In the genomic region with DNA sequence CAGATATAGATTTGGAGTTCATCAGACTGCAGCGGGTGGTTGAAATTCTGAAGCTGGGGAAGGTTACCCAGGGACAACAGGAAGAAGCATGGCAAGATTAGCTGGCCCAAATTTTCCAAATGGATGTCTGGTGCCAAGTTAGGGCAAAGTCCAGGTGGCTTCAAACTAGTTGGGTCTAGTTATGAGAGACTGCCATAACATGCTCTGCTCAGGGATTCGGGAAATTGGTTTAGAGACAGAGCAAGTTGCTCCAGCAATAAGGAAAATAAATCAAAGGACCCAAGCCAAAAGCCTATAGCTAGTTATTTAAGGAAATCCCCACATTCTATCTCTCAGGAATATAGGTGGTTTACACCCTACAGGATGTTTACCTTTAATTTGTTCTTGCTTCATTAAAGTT, we compare ENCODE assay signal across 25 cellular contexts.
DNase-seq lines count a peak whose midpoint lies in the region; ATAC-seq, FAIRE-seq and TF ChIP-seq lines count a peak whose summit lies in the region.
"Had no signal": no experiment of that assay in that cellular context is flagged by ENCODE, and none has a peak within 500 bp of the region (broad histone marks: within the 10 kb centered on the region; RNA-seq: fewer than 3 reads in every experiment).

No MANE protein-coding gene starts in this region.

- dilution Hi-C loops in keratinocyte (cut with MboI; ENCODE audit: extremely low pct_ligation_motif_present, low sequenced_read_pairs), result no loop called here

- intact Hi-C loops in colonic mucosa (cut with DNase I), result no loop called here

- POLR2A ChIA-PET in RWPE1 (lab: Yijun Ruan, JAX; ENCODE audit: low non-redundant PET), result no interaction called here

- H3K79me2 ChIP-seq in keratinocyte (ENCODE audit: control insufficient read depth, insufficient read depth, low read length), result no peaks in the 10 kb centered on the region

- peak; percentile 67 for FAIRE-seq in keratinocyte (lab: Jason Lieb, UNC)
- FAIRE-seq: A204.1, D721Med, GM12891, GM19239 had no signal

- no peaks in the 10 kb centered on the region for H3K9me1 ChIP-seq in keratinocyte (ENCODE audit: control insufficient read depth, extremely low read depth, insufficient read depth, low read length)

- no peak overlapping the region for H3K9ac ChIP-seq in colonic mucosa (ENCODE audit: low read depth in 2 of 2, low read length in 2 of 2)
- H3K9ac ChIP-seq in keratinocyte (ENCODE audit: control insufficient read depth, extremely low read depth, insufficient read depth, low read length), result no peak overlapping the region
- H3K9ac ChIP-seq: BLaER1, KMS-11 had no signal

- peak overlapping the region; percentile 39 for H3K4me2 ChIP-seq in keratinocyte (ENCODE audit: control insufficient read depth, extremely low read depth, insufficient read depth, low read depth, low read length)
- H3K4me2 ChIP-seq: BLaER1, KMS-11 had no signal

- H3K4me1 ChIP-seq in colonic mucosa (no peaks in the 10 kb centered on the region), keratinocyte (ENCODE audit: control insufficient read depth, extremely low read depth, insufficient read depth, low read length) (peaks cover 24% of the 10 kb centered on the region)
- H3K4me1 ChIP-seq: BLaER1 had no signal

- H3K36me3 ChIP-seq in colonic mucosa, result no peaks in the 10 kb centered on the region
- H3K36me3 ChIP-seq in keratinocyte (ENCODE audit: control insufficient read depth in 2 of 2, extremely low read depth in 1 of 2, insufficient read depth in 2 of 2, low read length in 2 of 2), result no peaks in the 10 kb centered on the region
- H3K36me3 ChIP-seq: BLaER1 had no signal

- TF ChIP-seq CTCF in RWPE1 (conservative IDR thresholded peaks at IDR 0.05; ENCODE audit: low read depth) (no peak), colonic mucosa (IDR thresholded peaks at IDR 0.05) (no peak), keratinocyte (optimal IDR thresholded peaks at IDR 0.05 in 1 of 3, IDR thresholded peaks at IDR 0.05 in 1 of 3, conservative IDR thresholded peaks at IDR 0.05 in 1 of 3; ENCODE audit: extremely low read depth in 1 of 3, insufficient read depth in 2 of 3, low read length in 3 of 3) (no peak)

- H3K27me3 ChIP-seq in colonic mucosa, result no peaks in the 10 kb centered on the region
- no peaks in the 10 kb centered on the region for H3K27me3 ChIP-seq in keratinocyte (ENCODE audit: control insufficient read depth, extremely low read depth, insufficient read depth, low read length)
- H3K27me3 ChIP-seq: BLaER1 had no signal

- DNase-seq in RWPE1 (ENCODE audit: low spot score), result no peak
- peak; percentile 62 for DNase-seq in colonic mucosa
- no peak for DNase-seq in keratinocyte (ENCODE audit: low read depth, low spot score)
- DNase-seq in NCI-H446 treated with DMSO at 0.1 percent for 48 hours (lab: John Stamatoyannopoulos, UW), result no peak
- DNase-seq in GDM1 (lab: John Stamatoyannopoulos, UW), result no peak
- DNase-seq: CD4-positive, alpha-beta T cell; DMS53; GF-D8; NCI-H1048; NCI-H1417; NCI-H1694; NCI-H2029 treated with DMSO at 0.1 percent for 48 hours; SHP77 treated with DMSO at 0.1 percent for 48 hours had no signal

- no peaks in the 10 kb centered on the region for H3K9me3 ChIP-seq in colonic mucosa
- H3K9me3 ChIP-seq in keratinocyte (ENCODE audit: control insufficient read depth, low read depth, low read length), result no peaks in the 10 kb centered on the region
- H3K9me3 ChIP-seq: BLaER1 had no signal

- CTCF ChIA-PET in RWPE1 (lab: Yijun Ruan, JAX), result interaction anchor here (0.5 kb wide), 1 partner anchor 984 kb away, joined by 3 read pairs; no protein-coding TSS in a partner anchor

- H3K27ac ChIP-seq in RWPE1 (peak overlapping the region; percentile 31; the same call in 1 of the 2 replicates), colonic mucosa (no peak overlapping the region), keratinocyte (ENCODE audit: control insufficient read depth, insufficient read depth, low read length) (no peak overlapping the region), skin epidermis (peak overlapping the region in 13 of 21 experiments; percentile 5 to 77 (median 42))
- H3K27ac ChIP-seq: BLaER1, HL-60, KMS-11 had no signal

- H2AFZ ChIP-seq in keratinocyte (ENCODE audit: control insufficient read depth, low read length), result peak overlapping the region; percentile 35

- H3K4me3 ChIP-seq in colonic mucosa (no peak overlapping the region), keratinocyte (ENCODE audit: control insufficient read depth in 2 of 3, extremely low read depth in 1 of 3, insufficient read depth in 2 of 3, low read depth in 1 of 3, low read length in 3 of 3) (no peak overlapping the region), skin epidermis (no peak overlapping the region)
- H3K4me3 ChIP-seq: BLaER1 had no signal

- ATAC-seq in GM18868 (IDR thresholded peaks at IDR 0.05; ENCODE audit: unreplicated experiment) (no peak), HG02970 (IDR thresholded peaks at IDR 0.05; ENCODE audit: low FRiP score, unreplicated experiment) (no peak)
- ATAC-seq: HCT116, Panc1 had no signal

- no peaks in the 10 kb centered on the region for H4K20me1 ChIP-seq in keratinocyte (ENCODE audit: control insufficient read depth, extremely low read depth, insufficient read depth, low read length)
- H4K20me1 ChIP-seq: BLaER1 had no signal

Comparison
In these comparisons a context has a peak if more than half of its experiments do, and no peak if none do; other contexts are left out.
1. H3K27ac ChIP-seq: peak in RWPE1 (single experiment) and skin epidermis (13 of 21); none in colonic mucosa (single experiment) and keratinocyte (single experiment).